Comparison of ENCODE assay signal across 1 cellular context in genomic region chr2:184646177-184646576, GRCh38.
TF ChIP-seq lines count a peak whose summit lies in the region.

No MANE protein-coding gene starts in this region.

TF ChIP-seq in GM12878, 131 proteins besides CTCF, POLR2A, EP300 and RAD21 (continued from another document):
- TF ChIP-seq E2F8 (IDR thresholded peaks at IDR 0.05; ENCODE audit: low read depth, partially characterized antibody): no peak
